In the genomic region with DNA sequence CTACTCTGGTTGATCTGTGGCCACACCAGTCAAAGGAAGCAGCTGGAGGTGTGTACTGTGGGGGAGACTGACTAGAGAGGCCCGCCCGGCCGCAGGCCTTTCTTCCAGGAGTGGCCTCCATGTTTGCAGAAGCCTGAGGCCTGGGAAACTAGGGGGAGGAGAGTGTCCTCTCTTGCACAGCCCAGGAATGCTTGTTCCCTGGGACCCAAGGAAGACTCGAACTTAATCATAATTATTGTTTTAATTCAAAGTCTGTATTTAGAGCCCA, we compare ENCODE assay signal across 18 cellular contexts. TPM values are rescaled to one million over a fixed set of nuclear protein-coding genes. Genes with fewer than 3 reads are reported as not detected.
DNase-seq lines count a peak whose midpoint lies in the region; FAIRE-seq and TF ChIP-seq lines count a peak whose summit lies in the region.
"Had no signal": no experiment of that assay in that cellular context is flagged by ENCODE, and none has a peak within 500 bp of the region (broad histone marks: within the 10 kb centered on the region; RNA-seq: fewer than 3 reads in every experiment).

No MANE protein-coding gene starts in this region.

- H4K20me1 ChIP-seq in DOHH2 (ENCODE audit: control insufficient read depth, insufficient read depth, low read depth, low read length) (no peaks in the 10 kb centered on the region), H1 (replicated peaks in 1 of 2; ENCODE audit: control insufficient read depth in 1 of 2, insufficient read depth in 2 of 2, low read length in 2 of 2) (no peaks in the 10 kb centered on the region)

- H2BK12ac ChIP-seq in H1 (ENCODE audit: low read depth, low read length) (no peak overlapping the region), trophoblast cell (ENCODE audit: low read length) (no peak overlapping the region)

- H3K9me3 ChIP-seq in DOHH2 (ENCODE audit: control insufficient read depth, insufficient read depth, low read length) (0 out of 2 replicates have a peak, but pooled peaks cover 4% of the 10 kb centered on the region), H1 (ENCODE audit: insufficient read depth in 2 of 2, low read depth in 1 of 2, low read length in 1 of 2) (no peaks in the 10 kb centered on the region), trophoblast cell (ENCODE audit: insufficient read depth, low read depth, low read length) (peaks cover 3% of the 10 kb centered on the region)
- H3K9me3 ChIP-seq: A549, Peyer's patch, SJSA1 had no signal

- no peaks in the 10 kb centered on the region for H3K79me2 ChIP-seq in DOHH2 (ENCODE audit: control insufficient read depth, low read length)
- H3K79me2 ChIP-seq in H1 (ENCODE audit: control insufficient read depth in 1 of 2, insufficient read depth in 2 of 2, low read length in 2 of 2): no peaks in the 10 kb centered on the region
- H3K79me2 ChIP-seq in trophoblast cell (ENCODE audit: control insufficient read depth, insufficient read depth, low read length, poor library complexity): no peaks in the 10 kb centered on the region

- H3K18ac ChIP-seq in H1 (ENCODE audit: extremely low read depth, low read length) (no peak overlapping the region), trophoblast cell (ENCODE audit: low read length) (no peak overlapping the region)

- peak; percentile 49 for DNase-seq in NCI-H1048 (lab: John Stamatoyannopoulos, UW)
- DNase-seq in H1 (ENCODE audit: low read depth in 1 of 2, low spot score in 2 of 2): no peak
- no peak for DNase-seq in trophoblast cell
- DNase-seq in SKM-1 treated with dmso at 0.1 percent for 144 hours (lab: John Stamatoyannopoulos, UW; ENCODE audit: unreplicated experiment): no peak
- DNase-seq in activated gamma-delta T cell (lab: John Stamatoyannopoulos, UW): no peak
- DNase-seq in NCI-H1417 treated with DMSO at 0.1 percent for 48 hours (lab: John Stamatoyannopoulos, UW): no peak
- DNase-seq: HFFc6, MM.1S, NCI-H1105, NCI-H187 had no signal

- CTCF ChIA-PET in H1 (lab: Charles Lee; ENCODE audit: partially characterized antibody): interaction anchor here (1.5 to 14.2 kb wide), 3 partner anchors 10 to 27 kb away, joined by 4 to 137 read pairs (median 6); no protein-coding TSS in a partner anchor

- no peak overlapping the region for H2BK5ac ChIP-seq in H1 (ENCODE audit: low read depth, low read length)
- no peak overlapping the region for H2BK5ac ChIP-seq in trophoblast cell (ENCODE audit: low read depth, low read length, poor library complexity)

- H2BK20ac ChIP-seq in H1 (ENCODE audit: low read length): no peak overlapping the region

- H3K23ac ChIP-seq in H1 (ENCODE audit: insufficient read length) (no peak overlapping the region), trophoblast cell (ENCODE audit: low read length) (no peak overlapping the region)

- TF ChIP-seq CTCF in DOHH2 (IDR thresholded peaks at IDR 0.05; ENCODE audit: low read depth, low read length, poor library complexity, severe bottlenecking) (no peak), H1 (IDR thresholded peaks at IDR 0.05; ENCODE audit: control extremely low read depth in 1 of 3, insufficient read depth in 1 of 3, low read depth in 1 of 3, low read length in 3 of 3) (no peak)

- H3K23me2 ChIP-seq in H1 (ENCODE audit: low read depth, low read length): no peaks in the 10 kb centered on the region

- H3K79me1 ChIP-seq in H1 (ENCODE audit: low read depth, low read length): no peaks in the 10 kb centered on the region
- H3K79me1 ChIP-seq in trophoblast cell (ENCODE audit: low read length): peaks cover 1% of the 10 kb centered on the region

- H3F3A ChIP-seq in DOHH2 (ENCODE audit: control insufficient read depth, insufficient read depth): no peaks in the 10 kb centered on the region

- H4K8ac ChIP-seq in H1 (ENCODE audit: extremely low read depth, insufficient read depth, low read length) (no peak overlapping the region), trophoblast cell (ENCODE audit: low read depth, low read length) (peak overlapping the region; percentile 17)

- 82% methylated on average over 4 of the region's 4 CpGs; no CpG with 5 or more reads in 1 of the 2 experiments for WGBS in H1 (ENCODE audit: extremely low coverage in 1 of 2, insufficient coverage in 1 of 2, insufficient read length in 1 of 2, insufficient replicate concordance in 2 of 2, low coverage in 1 of 2, low lambda C conversion rate in 2 of 2, missing lambda C conversion rate in 1 of 2), 2 experiments
- no CpG with 5 or more reads among the region's 4 CpGs for WGBS in trophoblast cell (ENCODE audit: extremely low coverage, insufficient coverage, insufficient read length)

- H3K27me3 ChIP-seq in DOHH2 (ENCODE audit: control insufficient read depth, low read length) (peaks cover 5% of the 10 kb centered on the region; the same call in 1 of the 2 replicates), H1 (replicated peaks in 1 of 4; ENCODE audit: control insufficient read depth in 3 of 4, extremely low read depth in 1 of 4, insufficient read depth in 3 of 4, low read length in 3 of 4) (no peaks in the 10 kb centered on the region), trophoblast cell (ENCODE audit: insufficient read depth, low read length) (no peaks in the 10 kb centered on the region)
- H3K27me3 ChIP-seq: Peyer's patch had no signal

- H2AFZ ChIP-seq in H1 (ENCODE audit: low read length) (no peak overlapping the region), trophoblast cell (ENCODE audit: insufficient read depth, low read length, poor library complexity) (no peak overlapping the region)

- H3K36me3 ChIP-seq in DOHH2 (ENCODE audit: control insufficient read depth, low read length) (no peaks in the 10 kb centered on the region), H1 (ENCODE audit: control insufficient read depth in 2 of 4, insufficient read depth in 4 of 4, low read length in 3 of 4) (no peaks in the 10 kb centered on the region), trophoblast cell (ENCODE audit: control insufficient read depth in 1 of 2, insufficient read depth in 2 of 2, low read length in 2 of 2) (no peaks in the 10 kb centered on the region)
- H3K36me3 ChIP-seq: SJSA1 had no signal

- H3K56ac ChIP-seq in H1 (replicated peaks; ENCODE audit: insufficient read length, low read depth, low read length): no peak overlapping the region

- POLR2A ChIA-PET in H1 (lab: Charles Lee; ENCODE audit: partially characterized antibody): no interaction called here

- H3K9me2 ChIP-seq in DOHH2 (replicated peaks; ENCODE audit: control insufficient read depth, low read length): no peaks in the 10 kb centered on the region

- H3K9ac ChIP-seq in H1 (replicated peaks in 1 of 4; ENCODE audit: extremely low read depth in 1 of 4, low read depth in 3 of 4, low read length in 3 of 4) (no peak overlapping the region), trophoblast cell (ENCODE audit: low read length) (no peak overlapping the region)

- no peak overlapping the region for H3K14ac ChIP-seq in H1 (ENCODE audit: insufficient read length)
- no peak overlapping the region for H3K14ac ChIP-seq in trophoblast cell (ENCODE audit: low read length)

- H2BK15ac ChIP-seq in H1 (ENCODE audit: low read length): 0 out of 2 replicates have a peak overlapping the region, but pooled peaks have one; percentile 22

- FAIRE-seq in H1 (lab: Jason Lieb, UNC): no peak
- FAIRE-seq: A549, H54 had no signal

- H3K4me1 ChIP-seq in DOHH2 (ENCODE audit: control insufficient read depth, low read length) (peaks cover 28% of the 10 kb centered on the region), H1 (replicated peaks in 1 of 4; ENCODE audit: control insufficient read depth in 3 of 4, insufficient read depth in 4 of 4, low read length in 3 of 4) (peaks cover 0 to 3% (median 0%) of the 10 kb centered on the region in 4 experiments; a peak in 1 of 7 replicates), trophoblast cell (ENCODE audit: control insufficient read depth in 1 of 2, insufficient read depth in 2 of 2, low read length in 2 of 2) (peaks cover 14 to 16% of the 10 kb centered on the region in 2 experiments)
- H3K4me1 ChIP-seq: A549, SJSA1 had no signal

- no peak overlapping the region for H4K5ac ChIP-seq in H1 (ENCODE audit: insufficient read length, low read depth, low read length)

- no peak for TF ChIP-seq RAD21 in H1 (IDR thresholded peaks at IDR 0.05 in 1 of 2, conservative IDR thresholded peaks at IDR 0.05 in 1 of 2; ENCODE audit: low read depth in 2 of 2, low read length in 2 of 2)

- TF ChIP-seq POLR2A in H1 (IDR thresholded peaks at IDR 0.05; ENCODE audit: control extremely low read depth in 1 of 2, low read depth in 2 of 2, low read length in 2 of 2): no peak

- no peak for TF ChIP-seq EP300 in H1 (IDR thresholded peaks at IDR 0.05; ENCODE audit: borderline replicate concordance in 1 of 2, low read depth in 2 of 2, low read length in 2 of 2)

- no peak overlapping the region for H2BK120ac ChIP-seq in H1 (replicated peaks; ENCODE audit: low read depth, low read length)
- no peak overlapping the region for H2BK120ac ChIP-seq in trophoblast cell (ENCODE audit: insufficient read depth, low read length, poor library complexity)

- peak overlapping the region; percentile 12 for H3K27ac ChIP-seq in DOHH2 (ENCODE audit: low read depth, low read length)
- no peak overlapping the region for H3K27ac ChIP-seq in H1 (ENCODE audit: low read depth, low read length)
- no peak overlapping the region for H3K27ac ChIP-seq in trophoblast cell (ENCODE audit: low read depth, low read length)
- H3K27ac ChIP-seq: A549, Peyer's patch, SJSA1 had no signal

- H3K4me3 ChIP-seq in DOHH2 (ENCODE audit: low read length) (peak overlapping the region; percentile 50), H1 (ENCODE audit: extremely low read depth in 1 of 4, insufficient read depth in 2 of 4, low read depth in 3 of 4, low read length in 4 of 4) (no peak overlapping the region), trophoblast cell (ENCODE audit: low read depth, low read length) (no peak overlapping the region)
- H3K4me3 ChIP-seq: A549, Peyer's patch, SJSA1 had no signal

- H4K12ac ChIP-seq in trophoblast cell (ENCODE audit: low read depth, low read length): no peak overlapping the region

- H2AK5ac ChIP-seq in H1 (ENCODE audit: low read depth, low read length) (no peak overlapping the region), trophoblast cell (ENCODE audit: low read length) (no peak overlapping the region)

- no peak overlapping the region for H4K91ac ChIP-seq in H1 (replicated peaks; ENCODE audit: insufficient read length, low read length)
- H4K91ac ChIP-seq in trophoblast cell (ENCODE audit: low read depth, low read length): no peak overlapping the region

- H3K4me2 ChIP-seq in DOHH2 (ENCODE audit: low read length): peak overlapping the region; percentile 67
- H3K4me2 ChIP-seq in H1 (ENCODE audit: insufficient read depth in 1 of 2, low read depth in 2 of 2, low read length in 2 of 2): no peak overlapping the region
- H3K4me2 ChIP-seq in trophoblast cell (ENCODE audit: low read length): no peak overlapping the region
- H3K4me2 ChIP-seq: A549 had no signal

- H3K4ac ChIP-seq in H1 (replicated peaks; ENCODE audit: insufficient read length, low read depth, low read length): no peak overlapping the region
- H3K4ac ChIP-seq in trophoblast cell (ENCODE audit: low read depth, low read length): no peak overlapping the region

RNA-seq across cellular contexts. Expression of a gene that starts 23.1 kb away (rescaled TPM):
- not detected in 2 replicates for total RNA-seq in H1 (2021; fragmentation: NEBNext Ultra II Directional; extraction: Animal tissue kit (Norgen Biotek cat#: 25700))
- not detected in 2 replicates for polyA plus RNA-seq in H1 (2011; rRNA removed)
- polyA plus RNA-seq in H1 (2011; cell fraction: cytosol; rRNA removed): not detected
- polyA plus RNA-seq in H1 (2011; cell fraction: nucleus; rRNA removed): 0.03 TPM
- 0.05 TPM in 1 of 4 replicates, not detected in the others for polyA plus RNA-seq in H1 (2012, experiment 1 of 2)
- polyA plus RNA-seq in H1 (2012, experiment 2 of 2): not detected
- polyA plus RNA-seq in H1 (2013, experiment 1 of 2): not detected
- 0.02 TPM for polyA plus RNA-seq in H1 (2013, experiment 2 of 2)
- polyA minus RNA-seq in H1 (2011; rRNA and poly(A)+ RNA removed): 0.20 TPM in 1 of 2 replicates, not detected in the other
- polyA minus RNA-seq in H1 (2011; cell fraction: cytosol; rRNA and poly(A)+ RNA removed): not detected
- polyA minus RNA-seq in H1 (2011; cell fraction: nucleus; rRNA and poly(A)+ RNA removed): not detected
- not detected in 2 replicates for polyA plus RNA-seq in trophoblast cell (2013)
- total RNA-seq: CD8-positive, alpha-beta memory T cell; HFFc6; HT1080; LHCN-M2; SJSA1 had no signal
- polyA plus RNA-seq: A549; CD8-positive, alpha-beta memory T cell had no signal

RNA-seq across cellular contexts. Expression of a gene that starts 43.7 kb away (rescaled TPM):
- total RNA-seq in H1 (2021; fragmentation: NEBNext Ultra II Directional; extraction: Animal tissue kit (Norgen Biotek cat#: 25700)): not detected in 2 replicates
- not detected in 2 replicates for polyA plus RNA-seq in H1 (2011; rRNA removed)
- not detected for polyA plus RNA-seq in H1 (2011; cell fraction: cytosol; rRNA removed)
- polyA plus RNA-seq in H1 (2011; cell fraction: nucleus; rRNA removed): not detected
- not detected in 4 replicates for polyA plus RNA-seq in H1 (2012, experiment 1 of 2)
- polyA plus RNA-seq in H1 (2012, experiment 2 of 2): not detected
- polyA plus RNA-seq in H1 (2013, experiment 1 of 2): not detected
- not detected for polyA plus RNA-seq in H1 (2013, experiment 2 of 2)
- not detected in 2 replicates for polyA minus RNA-seq in H1 (2011; rRNA and poly(A)+ RNA removed)
- polyA minus RNA-seq in H1 (2011; cell fraction: cytosol; rRNA and poly(A)+ RNA removed): not detected
- not detected for polyA minus RNA-seq in H1 (2011; cell fraction: nucleus; rRNA and poly(A)+ RNA removed)
- polyA plus RNA-seq in trophoblast cell (2013): 0.08 and 0.10 TPM in 2 replicates
- total RNA-seq: CD8-positive, alpha-beta memory T cell; HFFc6; LHCN-M2; SJSA1 had no signal
- polyA plus RNA-seq: CD8-positive, alpha-beta memory T cell had no signal
